Comparison of ENCODE assay signal across 8 cellular contexts in genomic region chr17:73092518-73093135, GRCh38. TPM values are rescaled to one million over a fixed set of nuclear protein-coding genes. Genes with fewer than 3 reads are reported as not detected.
DNase-seq lines count a peak whose midpoint lies in the region; TF ChIP-seq lines count a peak whose summit lies in the region.

A gene with protein sequence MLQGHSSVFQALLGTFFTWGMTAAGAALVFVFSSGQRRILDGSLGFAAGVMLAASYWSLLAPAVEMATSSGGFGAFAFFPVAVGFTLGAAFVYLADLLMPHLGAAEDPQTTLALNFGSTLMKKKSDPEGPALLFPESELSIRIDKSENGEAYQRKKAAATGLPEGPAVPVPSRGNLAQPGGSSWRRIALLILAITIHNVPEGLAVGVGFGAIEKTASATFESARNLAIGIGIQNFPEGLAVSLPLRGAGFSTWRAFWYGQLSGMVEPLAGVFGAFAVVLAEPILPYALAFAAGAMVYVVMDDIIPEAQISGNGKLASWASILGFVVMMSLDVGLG (minus strand): TSS chr17:73092688. CDS start chr17:73088764, 3,924 bp downstream.

- TF ChIP-seq RAD21 in neural cell (conservative IDR thresholded peaks at IDR 0.05), result peak; percentile 54

- no peaks in the 10 kb centered on the region for H3K9me2 ChIP-seq in neural cell (ENCODE audit: insufficient read depth, low read length)

- H3K4me3 ChIP-seq in neural cell (ENCODE audit: low read length) (peak within 1 kb of the TSS; percentile 73), stomach (peak within 1 kb of the TSS; percentile 68 to 90 (median 76))

- H3K9me3 ChIP-seq in neural cell (ENCODE audit: low read length) (no peaks in the 10 kb centered on the region), stomach (no peaks in the 10 kb centered on the region)

- no peaks in the 10 kb centered on the region for H4K20me1 ChIP-seq in neural cell (ENCODE audit: insufficient read depth)

- WGBS in stomach, 5 donors, result 9 to 12% (median 11%) methylated on average over 23 of the region's 23 CpGs

- H3K79me2 ChIP-seq in neural cell (replicated peaks; ENCODE audit: insufficient read depth, low read length), result no peaks in the 10 kb centered on the region

- H3K36me3 ChIP-seq in neural cell (ENCODE audit: insufficient read depth, low read length) (no peaks in the 10 kb centered on the region), stomach (peaks cover 0 to 11% (median 9%) of the 10 kb centered on the region in 4 donors)

- DNase-seq in EL (peak; percentile 94), H4 (ENCODE audit: low spot score) (peak; percentile 95), LoVo (ENCODE audit: low spot score) (peak; percentile 91), SHP77 (lab: John Stamatoyannopoulos, UW) (peak; percentile 97 to 98), fibroblast of the conjunctiva (ENCODE audit: low read depth) (peak; percentile 81), stomach (peak; percentile 93)
- DNase-seq in activated effector memory CD4-positive, alpha-beta T cell treated with Interleukin-2 at 50 U/mL for 16 hours, result peak; percentile 86

- TF ChIP-seq POLR2A in stomach (IDR thresholded peaks at IDR 0.05), result no peak

- intact Hi-C loops in stomach (cut with DNase I; ENCODE audit: low total_unique reads), result no loop called here

- H3K27me3 ChIP-seq in neural cell (ENCODE audit: insufficient read depth, low read depth, low read length) (no peaks in the 10 kb centered on the region), stomach (no peaks in the 10 kb centered on the region)

- no peaks in the 10 kb centered on the region for H3F3A ChIP-seq in neural cell (ENCODE audit: insufficient read depth, low read length, poor library complexity, severe bottlenecking)

- peak within 1 kb of the TSS; percentile 83 for H2AFZ ChIP-seq in neural cell (ENCODE audit: low read depth, low read length)

- H3K27ac ChIP-seq in neural cell (ENCODE audit: low read length) (no peak within 1 kb of the TSS), stomach (peak within 1 kb of the TSS; percentile 72 to 89 (median 81))

- H3K9ac ChIP-seq in neural cell (ENCODE audit: low read length), result peak within 1 kb of the TSS; percentile 44

- TF ChIP-seq CTCF in neural cell (IDR thresholded peaks at IDR 0.05; ENCODE audit: poor library complexity, severe bottlenecking) (no peak), stomach (IDR thresholded peaks at IDR 0.05) (no peak)

- TF ChIP-seq EP300 in neural cell (conservative IDR thresholded peaks at IDR 0.05; ENCODE audit: poor library complexity, severe bottlenecking), result peak; percentile 23
- no peak for TF ChIP-seq EP300 in stomach (IDR thresholded peaks at IDR 0.05)

- H3K4me1 ChIP-seq in stomach, result peaks cover 23 to 41% (median 34%) of the 10 kb centered on the region in 4 donors

- H3K4me2 ChIP-seq in neural cell (ENCODE audit: low read length), result no peak within 1 kb of the TSS

TF ChIP-seq in neural cell, 6 proteins besides CTCF, POLR2A, EP300 and RAD21:
- peak; percentile 94 for TF ChIP-seq MXI1 (conservative IDR thresholded peaks at IDR 0.05; ENCODE audit: poor library complexity, severe bottlenecking)
- no peak for TF ChIP-seq TAF1 (IDR thresholded peaks at IDR 0.05; ENCODE audit: low read depth)
- TF ChIP-seq SMC3 (conservative IDR thresholded peaks at IDR 0.05; ENCODE audit: poor library complexity), result peak; percentile 54
- no peak for TF ChIP-seq EZH2 (IDR thresholded peaks at IDR 0.05; ENCODE audit: borderline replicate concordance, insufficient read depth, low read length, poor library complexity, severe bottlenecking)
- TF ChIP-seq POLR2AphosphoS5 (IDR thresholded peaks at IDR 0.05), result peak; percentile 21
- TF ChIP-seq REST (IDR thresholded peaks at IDR 0.05; ENCODE audit: borderline replicate concordance), result no peak

RNA-seq across cellular contexts. Expression of the gene that starts here (rescaled TPM):
- total RNA-seq in H4 (2014; rRNA removed; shearing (Covaris generic)), result 20.9 and 33.9 TPM in 2 replicates
- polyA plus RNA-seq in neural cell (7.4 and 8.0 TPM in 2 replicates), stomach (1 to 10 TPM; 5.2 to 8.4 (median 8.0) TPM)
- 7.1 and 8.2 TPM in 2 replicates for polyA minus RNA-seq in neural cell
- total RNA-seq in stomach, result 10 to 100 TPM in 4 of 5 donors, 1 to 10 TPM in 1; 7.0 to 62.0 (median 30.6) TPM
